1 cellular context compared by ENCODE assay signal in the genomic region with DNA sequence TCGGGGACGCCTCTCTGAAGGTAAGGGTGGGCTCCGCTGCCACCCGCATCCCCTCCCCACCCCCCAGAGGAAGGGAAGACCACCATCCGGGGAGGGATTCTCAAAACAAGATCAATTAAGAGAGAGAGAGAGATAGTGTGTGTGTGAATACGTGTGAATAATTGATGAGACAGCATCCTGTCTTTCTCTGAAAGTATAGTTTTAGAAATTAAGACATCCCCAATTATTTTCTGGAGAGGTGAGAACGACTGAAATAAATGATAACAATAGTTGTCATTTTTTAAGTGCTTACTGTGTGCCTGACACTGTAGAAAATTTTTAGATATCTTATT.
TF ChIP-seq lines count a peak whose summit lies in the region.

No MANE protein-coding gene starts in this region.

TF ChIP-seq in H1, 55 proteins besides CTCF, POLR2A, EP300 and RAD21 (continued from another document):
- TF ChIP-seq ASH2L (IDR thresholded peaks at IDR 0.05; ENCODE audit: low read length) (no peak), EGR1 (IDR thresholded peaks at IDR 0.05; ENCODE audit: borderline replicate concordance, low read depth, low read length) (no peak), NRF1 (IDR thresholded peaks at IDR 0.05; ENCODE audit: low read depth, low read length) (no peak), JUND (IDR thresholded peaks at IDR 0.05; ENCODE audit: low read length) (no peak), TEAD4 (IDR thresholded peaks at IDR 0.05; ENCODE audit: low read depth, low read length) (no peak), RBBP5 (IDR thresholded peaks at IDR 0.05; ENCODE audit: borderline replicate concordance, low read depth, low read length) (no peak), CTBP2 (IDR thresholded peaks at IDR 0.05; ENCODE audit: borderline replicate concordance, insufficient read depth, insufficient read length, low read length) (no peak)
